29 cellular contexts compared by ENCODE assay signal in the genomic region with DNA sequence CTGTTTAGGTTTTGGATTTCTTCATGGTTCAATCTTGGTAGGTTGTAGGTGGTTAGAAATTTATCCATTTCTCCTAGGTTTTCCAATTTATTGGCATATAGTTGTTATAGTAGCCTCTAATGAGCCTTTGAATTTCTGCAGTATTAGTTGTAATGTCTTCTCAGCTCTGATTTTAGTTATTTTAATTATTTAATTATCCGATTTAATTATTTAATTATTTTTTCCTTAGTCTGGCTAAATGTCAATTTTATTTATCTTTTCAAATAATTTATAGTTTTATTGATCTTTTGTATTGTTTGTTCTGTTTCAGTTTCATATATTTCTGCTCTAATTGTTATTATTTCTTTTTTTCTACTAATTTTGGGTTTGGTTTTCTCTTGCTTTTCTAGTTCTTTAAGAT.
"Had no signal": no experiment of that assay in that cellular context is flagged by ENCODE, and none has a peak within 500 bp of the region (broad histone marks: within the 10 kb centered on the region; RNA-seq: fewer than 3 reads in every experiment).

No MANE protein-coding gene starts in this region.

- H3K36me3 Mint-ChIP-seq: activated CD4-positive, alpha-beta memory T cell treated with anti-CD3 and anti-CD28 coated beads for 36 hours; activated CD8-positive, alpha-beta memory T cell treated with anti-CD3 and anti-CD28 coated beads, Interleukin-2, amount 10 ng/mL, durations not matched to agents 7 days and 5 days; activated naive CD4-positive, alpha-beta T cell treated with anti-CD3 and anti-CD28 coated beads, Interleukin-2, amount 50 U/mL, for 24 hours; activated naive CD8-positive, alpha-beta T cell treated with anti-CD3 and anti-CD28 coated beads, Interleukin-2, amount 10 ng/mL, durations not matched to agents 7 days and 5 days; WTC11 had no signal

- H3K4me3 Mint-ChIP-seq: activated CD4-positive, alpha-beta memory T cell treated with anti-CD3 and anti-CD28 coated beads for 36 hours; activated CD8-positive, alpha-beta memory T cell treated with anti-CD3 and anti-CD28 coated beads, Interleukin-2, amount 10 ng/mL, durations not matched to agents 7 days and 5 days; activated CD8-positive, alpha-beta T cell treated with anti-CD3 and anti-CD28 coated beads, Interleukin-2, amount 10 ng/mL, durations not matched to agents 7 days and 5 days; activated naive CD4-positive, alpha-beta T cell treated with anti-CD3 and anti-CD28 coated beads for 36 hours; activated naive CD4-positive, alpha-beta T cell treated with anti-CD3 and anti-CD28 coated beads, Interleukin-2, amount 50 U/mL, for 24 hours; activated naive CD8-positive, alpha-beta T cell treated with anti-CD3 and anti-CD28 coated beads, Interleukin-2, amount 10 ng/mL, durations not matched to agents 7 days and 5 days; activated T-helper 1 cell treated with anti-CD3 and anti-CD28 coated beads, Interleukin-12 subunit alpha, Interleukin-12 subunit beta, Interleukin-2, Interleukin-4 antibody, amounts not matched to agents 30 ng/mL and 10 ng/mL and 1 ng/mL, durations not matched to agents 14 hours and 24 hours and 36 hours; brain; dendritic cell treated with granulocyte-macrophage colony-stimulating factor and Interleukin-4, amounts not matched to agents 40 ng/mL and 50 ng/mL, for 4 days; WTC11 had no signal

- H3K4me1 Mint-ChIP-seq: activated CD8-positive, alpha-beta memory T cell treated with anti-CD3 and anti-CD28 coated beads, Interleukin-2, amount 10 ng/mL, durations not matched to agents 7 days and 5 days; activated naive CD4-positive, alpha-beta T cell treated with anti-CD3 and anti-CD28 coated beads, Interleukin-2, amount 50 U/mL, for 24 hours; activated naive CD8-positive, alpha-beta T cell treated with anti-CD3 and anti-CD28 coated beads, Interleukin-2, amount 10 ng/mL, durations not matched to agents 7 days and 5 days; brain; WTC11 had no signal

- H3K27me3 ChIP-seq: ascending aorta, breast epithelium, cardiac muscle cell, dorsolateral prefrontal cortex had no signal

- H3K9me3 Mint-ChIP-seq: activated CD4-positive, alpha-beta memory T cell treated with anti-CD3 and anti-CD28 coated beads for 36 hours; activated naive CD4-positive, alpha-beta T cell treated with anti-CD3 and anti-CD28 coated beads for 36 hours; activated naive CD4-positive, alpha-beta T cell treated with anti-CD3 and anti-CD28 coated beads, Interleukin-2, amount 50 U/mL, for 24 hours; activated naive CD8-positive, alpha-beta T cell treated with anti-CD3 and anti-CD28 coated beads, Interleukin-2, amount 10 ng/mL, durations not matched to agents 7 days and 5 days; activated T-helper 1 cell treated with anti-CD3 and anti-CD28 coated beads, Interleukin-12 subunit alpha, Interleukin-12 subunit beta, Interleukin-2, Interleukin-4 antibody, amounts not matched to agents 30 ng/mL and 10 ng/mL and 1 ng/mL, durations not matched to agents 14 hours and 24 hours and 36 hours; activated T-helper 2 cell treated with anti-CD3 and anti-CD28 coated beads, Interferon-gamma antibody, Interleukin-2, Interleukin-4, amounts not matched to agents 10 μg/mL and 5 μg/mL and 100 μg/mL, durations not matched to agents 14 hours and 24 hours and 36 hours had no signal

- H3K27me3 Mint-ChIP-seq: dendritic cell treated with granulocyte-macrophage colony-stimulating factor and Interleukin-4, amounts not matched to agents 40 ng/mL and 50 ng/mL, for 4 days had no signal

- FAIRE-seq: endothelial cell of umbilical vein had no signal

- DNase-seq: activated CD4-positive, alpha-beta memory T cell treated with anti-CD3 and anti-CD28 coated beads for 36 hours; activated CD4-positive, alpha-beta T cell treated with anti-CD3 and anti-CD28 coated beads for 48 hours; activated CD8-positive, alpha-beta memory T cell treated with anti-CD3 and anti-CD28 coated beads, Interleukin-2, amount 10 ng/mL, durations not matched to agents 7 days and 5 days; activated CD8-positive, alpha-beta memory T cell treated with anti-CD3 and anti-CD28 coated beads, Interleukin-2, amount 50 U/mL, for 4 hours; activated CD8-positive, alpha-beta T cell treated with anti-CD3 and anti-CD28 coated beads, Interleukin-2, amount 10 ng/mL, durations not matched to agents 7 days and 5 days; activated effector memory CD4-positive, alpha-beta T cell treated with anti-CD3 and anti-CD28 coated beads, Interleukin-2, amount 50 U/mL, for 16 hours; activated naive CD4-positive, alpha-beta T cell treated with anti-CD3 and anti-CD28 coated beads for 36 hours; activated naive CD8-positive, alpha-beta T cell treated with anti-CD3 and anti-CD28 coated beads, Interleukin-2, amount 10 ng/mL, durations not matched to agents 7 days and 5 days; activated T-cell treated with anti-CD3 and anti-CD28 coated beads, Interleukin-2, amount 50 U/mL, for 1 hour; activated T-cell treated with anti-CD3 and anti-CD28 coated beads, Interleukin-2, amount 50 U/mL, for 48 hours; central memory CD4-positive, alpha-beta T cell; cerebellar nuclear complex; dorsolateral prefrontal cortex; effector memory CD4-positive, alpha-beta T cell; esophagus squamous epithelium; foreskin melanocyte; head of caudate nucleus; T-helper 2 cell had no signal

- H3K9me3 ChIP-seq: esophagus squamous epithelium had no signal

- H3K36me3 ChIP-seq: ascending aorta, breast epithelium, cardiac muscle cell, esophagus squamous epithelium had no signal

- H3K27ac Mint-ChIP-seq: activated CD4-positive, alpha-beta memory T cell treated with anti-CD3 and anti-CD28 coated beads for 36 hours; activated CD8-positive, alpha-beta memory T cell treated with anti-CD3 and anti-CD28 coated beads, Interleukin-2, amount 10 ng/mL, durations not matched to agents 7 days and 5 days; activated CD8-positive, alpha-beta T cell treated with anti-CD3 and anti-CD28 coated beads, Interleukin-2, amount 10 ng/mL, durations not matched to agents 7 days and 5 days; activated naive CD4-positive, alpha-beta T cell treated with anti-CD3 and anti-CD28 coated beads for 36 hours; activated naive CD4-positive, alpha-beta T cell treated with anti-CD3 and anti-CD28 coated beads, Interleukin-2, amount 50 U/mL, for 24 hours; activated naive CD8-positive, alpha-beta T cell treated with anti-CD3 and anti-CD28 coated beads, Interleukin-2, amount 10 ng/mL, durations not matched to agents 7 days and 5 days; activated T-helper 1 cell treated with anti-CD3 and anti-CD28 coated beads, Interleukin-12 subunit alpha, Interleukin-12 subunit beta, Interleukin-2, Interleukin-4 antibody, amounts not matched to agents 30 ng/mL and 10 ng/mL and 1 ng/mL, durations not matched to agents 14 hours and 24 hours and 36 hours; activated T-helper 2 cell treated with anti-CD3 and anti-CD28 coated beads, Interferon-gamma antibody, Interleukin-2, Interleukin-4, amounts not matched to agents 10 μg/mL and 5 μg/mL and 100 μg/mL, durations not matched to agents 14 hours and 24 hours and 36 hours; brain; dendritic cell treated with granulocyte-macrophage colony-stimulating factor and Interleukin-4, amounts not matched to agents 40 ng/mL and 50 ng/mL, for 4 days; WTC11 had no signal

- H3K4me1 ChIP-seq: ascending aorta, breast epithelium, esophagus squamous epithelium had no signal

- H3K4me3 ChIP-seq: ascending aorta, breast epithelium, cardiac muscle cell, coronary artery, dorsolateral prefrontal cortex, esophagus squamous epithelium had no signal

- ATAC-seq: activated CD8-positive, alpha-beta memory T cell treated with anti-CD3 and anti-CD28 coated beads, Interleukin-2, amount 10 ng/mL, durations not matched to agents 7 days and 5 days; activated CD8-positive, alpha-beta T cell treated with anti-CD3 and anti-CD28 coated beads, Interleukin-2, amount 10 ng/mL, durations not matched to agents 7 days and 5 days; WTC11 had no signal
